ENCODE assay signal across 8 cellular contexts in the genomic region with DNA sequence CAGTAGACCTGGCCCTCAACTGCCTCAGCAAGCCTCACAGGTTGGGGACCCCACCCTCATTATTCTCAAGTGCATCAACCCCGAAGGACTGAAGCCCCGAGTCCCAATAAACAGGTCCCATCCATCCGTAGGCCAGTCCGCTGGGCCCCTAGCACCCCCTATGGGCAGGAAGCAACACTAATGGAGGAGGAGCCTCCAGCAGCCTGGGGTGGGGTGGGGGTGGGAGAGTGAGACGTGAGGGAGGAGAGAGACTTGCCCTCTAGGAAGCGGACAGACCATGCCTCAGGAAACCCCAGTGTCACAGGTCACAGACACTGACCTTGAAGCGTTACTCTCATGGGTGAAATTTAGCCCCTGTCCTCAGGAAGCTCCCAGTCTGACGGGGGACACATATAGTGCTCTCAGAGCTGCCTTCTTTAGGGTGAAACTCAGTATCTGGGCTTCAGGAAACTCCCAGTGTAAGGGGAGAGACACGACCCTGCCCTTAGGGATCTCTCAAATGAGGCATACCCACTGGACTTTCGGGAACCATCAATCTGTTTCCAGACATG.
DNase-seq lines count a peak whose midpoint lies in the region; ATAC-seq lines count a peak whose summit lies in the region.

No MANE protein-coding gene starts in this region.

- peak; percentile 24 for ATAC-seq in left lobe of liver

- no peaks in the 10 kb centered on the region for H3K9me3 Mint-ChIP-seq in activated naive CD4-positive, alpha-beta T cell treated with anti-CD3 and anti-CD28 coated beads for 36 hours
- H3K9me3 Mint-ChIP-seq in activated T-helper 2 cell treated with anti-CD3 and anti-CD28 coated beads, Interferon-gamma antibody, Interleukin-2, Interleukin-4, amounts not matched to agents 10 μg/mL and 5 μg/mL and 100 μg/mL, durations not matched to agents 14 hours and 24 hours and 36 hours: no peaks in the 10 kb centered on the region

- intact Hi-C loops in activated naive CD4-positive, alpha-beta T cell treated with anti-CD3 and anti-CD28 coated beads for 36 hours (cut with micrococcal nuclease): loop anchor here (1.0 to 2.0 kb wide), 8 partner anchors 61 to 334 kb away; partner anchors contain the start of genes MRPL14 and TMEM63B
- intact Hi-C loops in activated T-helper 2 cell treated with anti-CD3 and anti-CD28 coated beads, Interferon-gamma antibody, Interleukin-2, Interleukin-4, amounts not matched to agents 10 μg/mL and 5 μg/mL and 100 μg/mL, durations not matched to agents 14 hours and 24 hours and 36 hours (cut with micrococcal nuclease): loop anchor here (5.0 kb wide), 1 partner anchor 56 kb away; no protein-coding TSS in a partner anchor

- DNase-seq in activated naive CD4-positive, alpha-beta T cell treated with anti-CD3 and anti-CD28 coated beads for 36 hours: peak; percentile 66
- DNase-seq in activated naive CD4-positive, alpha-beta T cell treated with anti-CD3 and anti-CD28 coated beads, Interleukin-2, amount 50 U/mL, for 16 hours: no peak
- DNase-seq in KBM-7 (peak; percentile 52), left lobe of liver (ENCODE audit: low spot score) (no peak), activated gamma-delta T cell (lab: John Stamatoyannopoulos, UW) (no peak), SK-N-DZ (ENCODE audit: low spot score) (no peak), hippocampal formation (lab: John Stamatoyannopoulos, UW) (no peak)
- peak; percentile 22 for DNase-seq in activated T-helper 2 cell treated with anti-CD3 and anti-CD28 coated beads, Interferon-gamma antibody, Interleukin-2, Interleukin-4, amounts not matched to agents 10 μg/mL and 5 μg/mL and 100 μg/mL, durations not matched to agents 14 hours and 24 hours and 36 hours (ENCODE audit: low spot score)

- no peak overlapping the region for H3K27ac Mint-ChIP-seq in activated naive CD4-positive, alpha-beta T cell treated with anti-CD3 and anti-CD28 coated beads for 36 hours
- peak overlapping the region; percentile 49 for H3K27ac Mint-ChIP-seq in activated T-helper 2 cell treated with anti-CD3 and anti-CD28 coated beads, Interferon-gamma antibody, Interleukin-2, Interleukin-4, amounts not matched to agents 10 μg/mL and 5 μg/mL and 100 μg/mL, durations not matched to agents 14 hours and 24 hours and 36 hours

- peaks cover 16% of the 10 kb centered on the region for H3K4me1 Mint-ChIP-seq in activated naive CD4-positive, alpha-beta T cell treated with anti-CD3 and anti-CD28 coated beads for 36 hours (ENCODE audit: low read depth)
- H3K4me1 Mint-ChIP-seq in activated T-helper 2 cell treated with anti-CD3 and anti-CD28 coated beads, Interferon-gamma antibody, Interleukin-2, Interleukin-4, amounts not matched to agents 10 μg/mL and 5 μg/mL and 100 μg/mL, durations not matched to agents 14 hours and 24 hours and 36 hours (ENCODE audit: low read depth): peaks cover 10% of the 10 kb centered on the region

- H3K36me3 Mint-ChIP-seq in activated naive CD4-positive, alpha-beta T cell treated with anti-CD3 and anti-CD28 coated beads for 36 hours (ENCODE audit: low read depth): no peaks in the 10 kb centered on the region
- H3K36me3 Mint-ChIP-seq in activated T-helper 2 cell treated with anti-CD3 and anti-CD28 coated beads, Interferon-gamma antibody, Interleukin-2, Interleukin-4, amounts not matched to agents 10 μg/mL and 5 μg/mL and 100 μg/mL, durations not matched to agents 14 hours and 24 hours and 36 hours (ENCODE audit: low read depth): no peaks in the 10 kb centered on the region

- in situ Hi-C loops in KBM-7 (cut with MboI; ENCODE audit: low pct_unique_long_range_greater_than_20kb, low sequenced_read_pairs): no loop called here

- peak overlapping the region; percentile 89 for H3K4me3 Mint-ChIP-seq in activated naive CD4-positive, alpha-beta T cell treated with anti-CD3 and anti-CD28 coated beads for 36 hours
- H3K4me3 Mint-ChIP-seq in activated T-helper 2 cell treated with anti-CD3 and anti-CD28 coated beads, Interferon-gamma antibody, Interleukin-2, Interleukin-4, amounts not matched to agents 10 μg/mL and 5 μg/mL and 100 μg/mL, durations not matched to agents 14 hours and 24 hours and 36 hours (ENCODE audit: low read depth): peak overlapping the region; percentile 81

- CTCF ChIA-PET in activated naive CD4-positive, alpha-beta T cell treated with anti-CD3 and anti-CD28 coated beads for 36 hours (lab: Charles Lee): interaction anchor here (0.6 to 1.2 kb wide), 3 partner anchors 13 to 228 kb away, joined by 3 to 4 read pairs (median 3); no protein-coding TSS in a partner anchor

- H3K27me3 Mint-ChIP-seq in activated naive CD4-positive, alpha-beta T cell treated with anti-CD3 and anti-CD28 coated beads for 36 hours (ENCODE audit: low read depth): peaks cover 27% of the 10 kb centered on the region
- H3K27me3 Mint-ChIP-seq in activated T-helper 2 cell treated with anti-CD3 and anti-CD28 coated beads, Interferon-gamma antibody, Interleukin-2, Interleukin-4, amounts not matched to agents 10 μg/mL and 5 μg/mL and 100 μg/mL, durations not matched to agents 14 hours and 24 hours and 36 hours (ENCODE audit: low read depth): peaks cover 23% of the 10 kb centered on the region

Comparison
In these comparisons a context has a peak if more than half of its experiments do, and no peak if none do; other contexts are left out.
1. DNase-seq: peak in activated naive CD4-positive, alpha-beta T cell treated with anti-CD3 and anti-CD28 coated beads for 36 hours (single experiment), KBM-7 (single experiment) and activated T-helper 2 cell treated with anti-CD3 and anti-CD28 coated beads, Interferon-gamma antibody, Interleukin-2, Interleukin-4, amounts not matched to agents 10 μg/mL and 5 μg/mL and 100 μg/mL, durations not matched to agents 14 hours and 24 hours and 36 hours (single experiment); none in activated naive CD4-positive, alpha-beta T cell treated with anti-CD3 and anti-CD28 coated beads, Interleukin-2, amount 50 U/mL, for 16 hours (single experiment), left lobe of liver (single experiment), activated gamma-delta T cell (single experiment), SK-N-DZ (single experiment) and hippocampal formation (0 of 2).